19 cellular contexts compared by ENCODE assay signal in the genomic region with DNA sequence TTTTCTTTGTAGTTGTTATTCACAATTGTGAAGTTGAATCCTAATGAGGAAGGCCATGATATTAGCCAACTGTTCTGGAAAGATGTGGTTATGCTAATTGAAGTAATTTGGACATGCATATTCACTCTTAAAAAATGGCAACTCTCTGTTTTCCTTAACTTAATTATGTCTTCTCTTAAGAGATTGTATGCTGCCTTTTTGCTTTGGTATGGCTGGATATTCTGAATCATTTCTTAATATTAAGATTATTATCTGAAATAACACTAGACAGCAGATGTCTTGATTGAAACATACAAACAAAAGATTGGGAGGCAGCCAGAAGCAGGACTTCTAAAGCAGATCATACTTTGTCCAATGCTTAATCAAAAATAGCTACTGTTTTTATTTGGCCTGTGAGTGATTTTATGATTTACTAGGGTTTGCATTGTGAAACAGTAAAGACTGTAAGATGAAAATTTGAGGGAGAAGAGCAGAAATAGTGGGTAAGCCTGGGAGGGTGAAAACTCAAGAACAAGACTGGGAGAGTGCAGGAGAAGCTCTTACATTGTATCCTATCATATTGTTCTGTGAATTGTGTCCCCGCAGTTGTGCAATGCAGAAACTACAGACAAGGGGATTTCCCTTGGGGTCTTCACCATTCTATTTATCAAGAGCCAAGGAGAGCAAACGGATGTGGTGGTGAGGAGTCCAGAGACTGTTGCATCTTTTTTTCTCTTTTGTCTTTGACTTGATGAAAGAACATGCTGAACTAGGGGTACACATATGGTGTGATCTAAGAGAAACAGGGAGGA.
DNase-seq lines count a peak whose midpoint lies in the region; ATAC-seq, FAIRE-seq and TF ChIP-seq lines count a peak whose summit lies in the region.
"Had no signal": no experiment of that assay in that cellular context is flagged by ENCODE, and none has a peak within 500 bp of the region (broad histone marks: within the 10 kb centered on the region; RNA-seq: fewer than 3 reads in every experiment).

No MANE protein-coding gene starts in this region.

- no peaks in the 10 kb centered on the region for H3K36me3 Mint-ChIP-seq in glutamatergic neuron (ENCODE audit: unreplicated experiment)
- H3K36me3 Mint-ChIP-seq: CD8-positive, alpha-beta T cell had no signal

- H3K4me3 ChIP-seq in A549 = no peak overlapping the region
- no peak overlapping the region for H3K4me3 ChIP-seq in BLaER1 treated with 17β-estradiol and CSF1 and Interleukin-3, amounts not matched to agents 10 nM and 100 nM
- H3K4me3 ChIP-seq: K562 had no signal

- WGBS in A549 (ENCODE audit: missing lambda C conversion rate) = 68% methylated on average over 2 of the region's 2 CpGs

- peaks cover 27% of the 10 kb centered on the region for H3K4me1 Mint-ChIP-seq in glutamatergic neuron (ENCODE audit: low read depth, unreplicated experiment)

- no peak for DNase-seq in A549 (ENCODE audit: low read depth in 1 of 2, low spot score in 1 of 2)
- DNase-seq in glutamatergic neuron = no peak
- no peak for DNase-seq in NCI-H524 treated with DMSO at 0.1 percent for 48 hours (lab: John Stamatoyannopoulos, UW)
- DNase-seq in AML-193 (lab: John Stamatoyannopoulos, UW) = no peak
- DNase-seq: ACHN; CD8-positive, alpha-beta T cell; DMS153; DMS79; GDM1; GOT3; H7; HFFc6 had no signal

- 0 out of 3 replicates have a peak overlapping the region, but pooled peaks have one; percentile 23 for H3K4me2 ChIP-seq in A549
- peak overlapping the region; percentile 16 to 55 (median 36); a peak in 19 of 22 replicates for H3K4me2 ChIP-seq in BLaER1 treated with 17β-estradiol and CSF1 and Interleukin-3, amounts not matched to agents 10 nM and 100 nM

- H3K36me3 ChIP-seq in BLaER1 treated with 17β-estradiol and CSF1 and Interleukin-3, amounts not matched to agents 10 nM and 100 nM = no peaks in the 10 kb centered on the region

- POLR2A ChIA-PET in A549 (lab: Yijun Ruan, JAX) = no interaction called here

- H3K4me3 Mint-ChIP-seq in glutamatergic neuron (ENCODE audit: unreplicated experiment) = peak overlapping the region; percentile 57
- H3K4me3 Mint-ChIP-seq: CD8-positive, alpha-beta T cell; HFFc6 had no signal

- no peak for TF ChIP-seq POLR2A in A549 (IDR thresholded peaks at IDR 0.05; ENCODE audit: low read length)

- H3K27me3 ChIP-seq in BLaER1 treated with 17β-estradiol and CSF1 and Interleukin-3, amounts not matched to agents 10 nM and 100 nM = no peaks in the 10 kb centered on the region

- TF ChIP-seq EP300 in A549 (IDR thresholded peaks at IDR 0.05) = no peak

- TF ChIP-seq CTCF in A549 (IDR thresholded peaks at IDR 0.05) (no peak), VCaP (conservative IDR thresholded peaks at IDR 0.05) (no peak), glutamatergic neuron (IDR thresholded peaks at IDR 0.05; ENCODE audit: partially characterized antibody, unreplicated experiment) (no peak)

- H3K27ac ChIP-seq in A549 (no peak overlapping the region), VCaP (peak overlapping the region; percentile 69)
- H3K27ac ChIP-seq in BLaER1 treated with 17β-estradiol and CSF1 and Interleukin-3, amounts not matched to agents 10 nM and 100 nM = peak overlapping the region in 8 of 11 experiments; percentile 46 to 73 (median 64); a peak in 15 of 22 replicates

- no peak for FAIRE-seq in A549 (lab: Jason Lieb, UNC)
- FAIRE-seq: GM18507, HTR-8/SVneo, K562 had no signal

- peaks cover 6% of the 10 kb centered on the region; the same call in 1 of the 3 replicates for H3K4me1 ChIP-seq in A549
- H3K4me1 ChIP-seq in BLaER1 treated with 17β-estradiol and CSF1 and Interleukin-3, amounts not matched to agents 10 nM and 100 nM = peaks cover 9 to 30% (median 20%) of the 10 kb centered on the region in 10 experiments; a peak in 19 of 20 replicates

- H3K27ac Mint-ChIP-seq in glutamatergic neuron (ENCODE audit: unreplicated experiment) = peak overlapping the region; percentile 94
- H3K27ac Mint-ChIP-seq: CD8-positive, alpha-beta T cell; HFFc6 had no signal

- H3K27me3 Mint-ChIP-seq in glutamatergic neuron (ENCODE audit: unreplicated experiment) = peaks cover 2% of the 10 kb centered on the region

- no peaks in the 10 kb centered on the region for H3K9me3 Mint-ChIP-seq in glutamatergic neuron (ENCODE audit: unreplicated experiment)

- no peak for ATAC-seq in A549
- no peak for ATAC-seq in HG03139 (IDR thresholded peaks at IDR 0.05; ENCODE audit: unreplicated experiment)
- ATAC-seq: CD8-positive, alpha-beta T cell; HCT116; K562 had no signal

- CTCF ChIA-PET in A549 (lab: Yijun Ruan, JAX) = no interaction called here

- no peaks in the 10 kb centered on the region for H4K20me1 ChIP-seq in BLaER1 treated with 17β-estradiol and CSF1 and Interleukin-3, amounts not matched to agents 10 nM and 100 nM

- no peaks in the 10 kb centered on the region for H3K9me3 ChIP-seq in A549
- no peaks in the 10 kb centered on the region for H3K9me3 ChIP-seq in BLaER1 treated with 17β-estradiol and CSF1 and Interleukin-3, amounts not matched to agents 10 nM and 100 nM (replicated peaks in 1 of 11)

- TF ChIP-seq RAD21 in A549 (conservative IDR thresholded peaks at IDR 0.05 in 1 of 2, IDR thresholded peaks at IDR 0.05 in 1 of 2) = no peak

- H3K9ac ChIP-seq in BLaER1 treated with 17β-estradiol and CSF1 and Interleukin-3, amounts not matched to agents 10 nM and 100 nM = peak overlapping the region in 3 of 11 experiments; percentile 11 to 33 (median 24); a peak in 3 of 22 replicates

TF ChIP-seq in A549, 52 proteins besides CTCF, POLR2A, EP300 and RAD21:
- TF ChIP-seq JUN (IDR thresholded peaks at IDR 0.05) (no peak), FOXS1 (CRISPR knock-in tag; IDR thresholded peaks at IDR 0.05) (no peak), CEBPB (IDR thresholded peaks at IDR 0.05) (no peak), CBX2 (IDR thresholded peaks at IDR 0.05; ENCODE audit: borderline replicate concordance, low read depth) (no peak), FOSL2 (IDR thresholded peaks at IDR 0.05) (no peak), FOSL2 (CRISPR knock-in tag; IDR thresholded peaks at IDR 0.05) (no peak), SMC3 (IDR thresholded peaks at IDR 0.05) (no peak), RNF2 (IDR thresholded peaks at IDR 0.05; ENCODE audit: borderline replicate concordance, low read depth) (no peak), JUNB (IDR thresholded peaks at IDR 0.05) (no peak)
- TF ChIP-seq, protein P1, sequence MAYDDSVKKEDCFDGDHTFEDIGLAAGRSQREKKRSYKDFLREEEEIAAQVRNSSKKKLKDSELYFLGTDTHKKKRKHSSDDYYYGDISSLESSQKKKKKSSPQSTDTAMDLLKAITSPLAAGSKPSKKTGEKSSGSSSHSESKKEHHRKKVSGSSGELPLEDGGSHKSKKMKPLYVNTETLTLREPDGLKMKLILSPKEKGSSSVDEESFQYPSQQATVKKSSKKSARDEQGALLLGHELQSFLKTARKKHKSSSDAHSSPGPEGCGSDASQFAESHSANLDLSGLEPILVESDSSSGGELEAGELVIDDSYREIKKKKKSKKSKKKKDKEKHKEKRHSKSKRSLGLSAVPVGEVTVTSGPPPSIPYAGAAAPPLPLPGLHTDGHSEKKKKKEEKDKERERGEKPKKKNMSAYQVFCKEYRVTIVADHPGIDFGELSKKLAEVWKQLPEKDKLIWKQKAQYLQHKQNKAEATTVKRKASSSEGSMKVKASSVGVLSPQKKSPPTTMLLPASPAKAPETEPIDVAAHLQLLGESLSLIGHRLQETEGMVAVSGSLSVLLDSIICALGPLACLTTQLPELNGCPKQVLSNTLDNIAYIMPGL (CRISPR knock-in tag; IDR thresholded peaks at IDR 0.05; ENCODE audit: borderline replicate concordance) = no peak
- TF ChIP-seq, protein P2, sequence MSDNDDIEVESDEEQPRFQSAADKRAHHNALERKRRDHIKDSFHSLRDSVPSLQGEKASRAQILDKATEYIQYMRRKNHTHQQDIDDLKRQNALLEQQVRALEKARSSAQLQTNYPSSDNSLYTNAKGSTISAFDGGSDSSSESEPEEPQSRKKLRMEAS (IDR thresholded peaks at IDR 0.05) = no peak
- TF ChIP-seq, protein P3, sequence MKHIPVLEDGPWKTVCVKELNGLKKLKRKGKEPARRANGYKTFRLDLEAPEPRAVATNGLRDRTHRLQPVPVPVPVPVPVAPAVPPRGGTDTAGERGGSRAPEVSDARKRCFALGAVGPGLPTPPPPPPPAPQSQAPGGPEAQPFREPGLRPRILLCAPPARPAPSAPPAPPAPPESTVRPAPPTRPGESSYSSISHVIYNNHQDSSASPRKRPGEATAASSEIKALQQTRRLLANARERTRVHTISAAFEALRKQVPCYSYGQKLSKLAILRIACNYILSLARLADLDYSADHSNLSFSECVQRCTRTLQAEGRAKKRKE (CRISPR knock-in tag; IDR thresholded peaks at IDR 0.05; ENCODE audit: low read depth) = no peak
- TF ChIP-seq, protein P4, sequence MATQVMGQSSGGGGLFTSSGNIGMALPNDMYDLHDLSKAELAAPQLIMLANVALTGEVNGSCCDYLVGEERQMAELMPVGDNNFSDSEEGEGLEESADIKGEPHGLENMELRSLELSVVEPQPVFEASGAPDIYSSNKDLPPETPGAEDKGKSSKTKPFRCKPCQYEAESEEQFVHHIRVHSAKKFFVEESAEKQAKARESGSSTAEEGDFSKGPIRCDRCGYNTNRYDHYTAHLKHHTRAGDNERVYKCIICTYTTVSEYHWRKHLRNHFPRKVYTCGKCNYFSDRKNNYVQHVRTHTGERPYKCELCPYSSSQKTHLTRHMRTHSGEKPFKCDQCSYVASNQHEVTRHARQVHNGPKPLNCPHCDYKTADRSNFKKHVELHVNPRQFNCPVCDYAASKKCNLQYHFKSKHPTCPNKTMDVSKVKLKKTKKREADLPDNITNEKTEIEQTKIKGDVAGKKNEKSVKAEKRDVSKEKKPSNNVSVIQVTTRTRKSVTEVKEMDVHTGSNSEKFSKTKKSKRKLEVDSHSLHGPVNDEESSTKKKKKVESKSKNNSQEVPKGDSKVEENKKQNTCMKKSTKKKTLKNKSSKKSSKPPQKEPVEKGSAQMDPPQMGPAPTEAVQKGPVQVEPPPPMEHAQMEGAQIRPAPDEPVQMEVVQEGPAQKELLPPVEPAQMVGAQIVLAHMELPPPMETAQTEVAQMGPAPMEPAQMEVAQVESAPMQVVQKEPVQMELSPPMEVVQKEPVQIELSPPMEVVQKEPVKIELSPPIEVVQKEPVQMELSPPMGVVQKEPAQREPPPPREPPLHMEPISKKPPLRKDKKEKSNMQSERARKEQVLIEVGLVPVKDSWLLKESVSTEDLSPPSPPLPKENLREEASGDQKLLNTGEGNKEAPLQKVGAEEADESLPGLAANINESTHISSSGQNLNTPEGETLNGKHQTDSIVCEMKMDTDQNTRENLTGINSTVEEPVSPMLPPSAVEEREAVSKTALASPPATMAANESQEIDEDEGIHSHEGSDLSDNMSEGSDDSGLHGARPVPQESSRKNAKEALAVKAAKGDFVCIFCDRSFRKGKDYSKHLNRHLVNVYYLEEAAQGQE (IDR thresholded peaks at IDR 0.05) = no peak

Comparison
In these comparisons a context has a peak if more than half of its experiments do, and no peak if none do; other contexts are left out.
1. H3K27ac ChIP-seq: peak in BLaER1 treated with 17β-estradiol and CSF1 and Interleukin-3, amounts not matched to agents 10 nM and 100 nM (8 of 11) and VCaP (single experiment); none in A549 (0 of 2).